Comparison of ENCODE assay signal across 9 cellular contexts in genomic region chr4:98601719-98602118, GRCh38. TPM values are rescaled to one million over a fixed set of nuclear protein-coding genes. Genes with fewer than 3 reads are reported as not detected.
A peak's percentile ranks its signal among the peaks of the same experiment; 100 is the strongest.
DNase-seq lines count a peak whose midpoint lies in the region; ATAC-seq and TF ChIP-seq lines count a peak whose summit lies in the region.
"Had no signal": no experiment of that assay in that cellular context is flagged by ENCODE, and none has a peak within 500 bp of the region (broad histone marks: within the 10 kb centered on the region; RNA-seq: fewer than 3 reads in every experiment).

No MANE protein-coding gene starts in this region.

- peaks cover 36% of the 10 kb centered on the region for H3K4me1 Mint-ChIP-seq in activated CD8-positive, alpha-beta T cell treated with anti-CD3 and anti-CD28 coated beads, Interleukin-2, amount 10 ng/mL, durations not matched to agents 7 days and 5 days (ENCODE audit: low read depth)

- TF ChIP-seq EP300 in esophagus muscularis mucosa (IDR thresholded peaks at IDR 0.05): no peak

- H3K9me3 ChIP-seq in uterus (no peaks in the 10 kb centered on the region), esophagus muscularis mucosa (peaks cover 0 to 7% (median 3%) of the 10 kb centered on the region in 4 donors)

- POLR2A ChIA-PET in activated CD8-positive, alpha-beta T cell treated with anti-CD3 and anti-CD28 coated beads, Interleukin-2, amount 10 ng/mL, durations not matched to agents 7 days and 5 days (lab: Charles Lee): interaction anchor here (0.6 to 1.1 kb wide), 3 partner anchors 16 to 67 kb away, joined by 3 to 4 read pairs (median 3); no protein-coding TSS in a partner anchor

- intact Hi-C loops in uterus (cut with DNase I; ENCODE audit: low total_unique reads): no loop called here
- intact Hi-C loops in esophagus muscularis mucosa (cut with DNase I): no loop called here

- H3K27me3 ChIP-seq in uterus (no peaks in the 10 kb centered on the region), esophagus muscularis mucosa (no peaks in the 10 kb centered on the region)

- TF ChIP-seq CTCF in uterus (IDR thresholded peaks at IDR 0.05) (no peak), esophagus muscularis mucosa (IDR thresholded peaks at IDR 0.05) (no peak)

- peak overlapping the region; percentile 13 for H3K27ac Mint-ChIP-seq in activated CD8-positive, alpha-beta T cell treated with anti-CD3 and anti-CD28 coated beads, Interleukin-2, amount 10 ng/mL, durations not matched to agents 7 days and 5 days

- no peak overlapping the region for H3K4me3 Mint-ChIP-seq in activated CD8-positive, alpha-beta T cell treated with anti-CD3 and anti-CD28 coated beads, Interleukin-2, amount 10 ng/mL, durations not matched to agents 7 days and 5 days

- 93% methylated on average over 3 of the region's 3 CpGs for WGBS in esophagus muscularis mucosa

- H3K36me3 Mint-ChIP-seq in activated CD8-positive, alpha-beta T cell treated with anti-CD3 and anti-CD28 coated beads, Interleukin-2, amount 10 ng/mL, durations not matched to agents 7 days and 5 days (ENCODE audit: low read depth): peaks cover 51% of the 10 kb centered on the region

- H3K4me1 ChIP-seq in uterus: no peaks in the 10 kb centered on the region
- H3K4me1 ChIP-seq in esophagus muscularis mucosa: no peaks in the 10 kb centered on the region

- CTCF ChIA-PET in activated CD8-positive, alpha-beta T cell treated with anti-CD3 and anti-CD28 coated beads, Interleukin-2, amount 10 ng/mL, durations not matched to agents 7 days and 5 days (lab: Charles Lee): interaction anchor here (1.1 to 1.8 kb wide), 2 partner anchors 54 to 134 kb away, joined by 3 to 4 read pairs; no protein-coding TSS in a partner anchor

- no peak overlapping the region for H3K27ac ChIP-seq in uterus
- no peak overlapping the region for H3K27ac ChIP-seq in esophagus muscularis mucosa (replicated peaks in 1 of 4)

- no peaks in the 10 kb centered on the region for H3K36me3 ChIP-seq in uterus
- H3K36me3 ChIP-seq in esophagus muscularis mucosa: no peaks in the 10 kb centered on the region

- TF ChIP-seq POLR2A in uterus (IDR thresholded peaks at IDR 0.05): no peak
- no peak for TF ChIP-seq POLR2A in esophagus muscularis mucosa (IDR thresholded peaks at IDR 0.05; ENCODE audit: low read depth)

- H3K9me3 Mint-ChIP-seq in activated CD8-positive, alpha-beta T cell treated with anti-CD3 and anti-CD28 coated beads, Interleukin-2, amount 10 ng/mL, durations not matched to agents 7 days and 5 days (ENCODE audit: insufficient read depth): peaks cover 14% of the 10 kb centered on the region

- H3K4me3 ChIP-seq in uterus (no peak overlapping the region), esophagus muscularis mucosa (no peak overlapping the region)

- DNase-seq in activated CD8-positive, alpha-beta T cell treated with anti-CD3 and anti-CD28 coated beads, Interleukin-2, amount 10 ng/mL, durations not matched to agents 7 days and 5 days: no peak
- peak; percentile 76 for DNase-seq in kidney tubule cell (ENCODE audit: low spot score)
- DNase-seq in NCI-H446 (lab: John Stamatoyannopoulos, UW): no peak
- no peak for DNase-seq in uterus
- no peak for DNase-seq in esophagus muscularis mucosa (ENCODE audit: extremely low spot score)
- no peak for DNase-seq in NCI-H2196 treated with DMSO at 0.1 percent for 48 hours (lab: John Stamatoyannopoulos, UW; ENCODE audit: unreplicated experiment)
- DNase-seq: nucleus accumbens had no signal

- H3K27me3 Mint-ChIP-seq in activated CD8-positive, alpha-beta T cell treated with anti-CD3 and anti-CD28 coated beads, Interleukin-2, amount 10 ng/mL, durations not matched to agents 7 days and 5 days (ENCODE audit: low read depth): no peaks in the 10 kb centered on the region

- peak; percentile 80 for ATAC-seq in GM18861 (IDR thresholded peaks at IDR 0.05; ENCODE audit: unreplicated experiment)
- peak; percentile 57 for ATAC-seq in HG02885 (IDR thresholded peaks at IDR 0.05; ENCODE audit: poor library complexity, unreplicated experiment)
- peak; percentile 39 for ATAC-seq in activated CD8-positive, alpha-beta T cell treated with anti-CD3 and anti-CD28 coated beads, Interleukin-2, amount 10 ng/mL, durations not matched to agents 7 days and 5 days

RNA-seq across cellular contexts. Expression of gene TSPAN5, which starts 56.7 kb away (rescaled TPM):
- 10 to 100 TPM; 18.6 to 21.5 TPM for total RNA-seq in activated CD8-positive, alpha-beta T cell treated with anti-CD3 and anti-CD28 coated beads, Interleukin-2, amount 10 ng/mL, durations not matched to agents 7 days and 5 days
- total RNA-seq in uterus: 10 to 100 TPM; 15.9 to 45.3 (median 30.3) TPM
- 10 to 100 TPM in 3 of 4 donors, 1 to 10 TPM in 1; 9.1 to 16.8 (median 13.3) TPM for total RNA-seq in esophagus muscularis mucosa
